20 cellular contexts compared by ENCODE assay signal in the genomic region with DNA sequence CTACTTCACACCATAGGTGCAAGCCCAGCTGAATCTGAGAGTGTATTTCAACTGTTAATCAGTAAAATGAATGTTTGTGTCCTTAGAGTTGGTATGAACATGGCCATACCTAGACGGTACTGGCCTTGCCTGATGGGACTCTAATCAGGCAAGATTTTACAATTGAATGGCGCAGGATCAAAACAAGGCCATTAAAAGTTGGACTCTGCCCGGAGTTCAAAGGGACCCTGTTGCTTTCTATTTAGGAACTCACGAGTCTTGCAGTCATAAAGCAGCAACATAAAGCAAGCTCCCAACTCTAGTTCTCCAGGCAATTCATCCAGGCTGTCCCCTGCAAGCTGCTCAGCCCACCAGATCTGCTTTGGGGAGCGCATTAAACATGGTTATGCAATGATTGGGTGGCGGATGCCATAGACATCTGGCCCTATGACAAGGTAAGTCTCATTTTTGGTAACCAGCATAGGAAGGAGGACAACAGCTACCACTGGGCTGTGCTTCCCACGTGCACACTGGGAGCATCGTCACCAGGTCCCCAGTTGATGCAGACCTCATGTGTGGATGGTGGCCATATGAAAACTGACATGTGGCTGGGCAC.
"Had no signal": no experiment of that assay in that cellular context is flagged by ENCODE, and none has a peak within 500 bp of the region (broad histone marks: within the 10 kb centered on the region; RNA-seq: fewer than 3 reads in every experiment).

No MANE protein-coding gene starts in this region.

- H3K9me3 Mint-ChIP-seq: activated CD4-positive, alpha-beta memory T cell treated with anti-CD3 and anti-CD28 coated beads for 36 hours; activated naive CD4-positive, alpha-beta T cell treated with anti-CD3 and anti-CD28 coated beads for 36 hours; activated naive CD8-positive, alpha-beta T cell treated with anti-CD3 and anti-CD28 coated beads, Interleukin-2, amount 10 ng/mL, durations not matched to agents 7 days and 5 days; immature natural killer cell; memory B cell; naive B cell; neural crest cell; stimulated activated naive CD8-positive, alpha-beta T cell treated with anti-CD3 and anti-CD28 coated beads, Interleukin-15, Interleukin-2, amounts not matched to agents 100 ng/mL and 50 ng/mL, for 24 hours had no signal

- H3K4me3 ChIP-seq: cardiac muscle cell, tibial artery had no signal

- H3K27me3 Mint-ChIP-seq: activated CD4-positive, alpha-beta memory T cell treated with anti-CD3 and anti-CD28 coated beads for 36 hours; activated naive CD8-positive, alpha-beta T cell treated with anti-CD3 and anti-CD28 coated beads, Interleukin-2, amount 10 ng/mL, durations not matched to agents 7 days and 5 days; memory B cell; naive B cell; progenitor cell of endocrine pancreas; stimulated activated naive CD8-positive, alpha-beta T cell treated with anti-CD3 and anti-CD28 coated beads, Interleukin-15, Interleukin-2, amounts not matched to agents 100 ng/mL and 50 ng/mL, for 24 hours had no signal

- H3K9me3 ChIP-seq: tibial artery had no signal

- FAIRE-seq: endometrium had no signal

- H3K4me1 Mint-ChIP-seq: activated naive CD8-positive, alpha-beta T cell treated with anti-CD3 and anti-CD28 coated beads, Interleukin-2, amount 10 ng/mL, durations not matched to agents 7 days and 5 days; immature natural killer cell had no signal

- H3K36me3 ChIP-seq: cardiac muscle cell, tibial artery had no signal

- H3K36me3 Mint-ChIP-seq: activated CD4-positive, alpha-beta memory T cell treated with anti-CD3 and anti-CD28 coated beads for 36 hours; activated naive CD8-positive, alpha-beta T cell treated with anti-CD3 and anti-CD28 coated beads, Interleukin-2, amount 10 ng/mL, durations not matched to agents 7 days and 5 days; immature natural killer cell; memory B cell; naive B cell had no signal

- H3K4me3 Mint-ChIP-seq: activated CD4-positive, alpha-beta memory T cell treated with anti-CD3 and anti-CD28 coated beads for 36 hours; activated naive CD4-positive, alpha-beta T cell treated with anti-CD3 and anti-CD28 coated beads for 36 hours; activated naive CD8-positive, alpha-beta T cell treated with anti-CD3 and anti-CD28 coated beads, Interleukin-2, amount 10 ng/mL, durations not matched to agents 7 days and 5 days; immature natural killer cell; memory B cell; naive B cell; neural crest cell; stimulated activated naive CD8-positive, alpha-beta T cell treated with anti-CD3 and anti-CD28 coated beads, Interleukin-15, Interleukin-2, amounts not matched to agents 100 ng/mL and 50 ng/mL, for 24 hours had no signal

- H3K27ac ChIP-seq: cardiac muscle cell, tibial artery had no signal

- H3K27ac Mint-ChIP-seq: activated CD4-positive, alpha-beta memory T cell treated with anti-CD3 and anti-CD28 coated beads for 36 hours; activated naive CD4-positive, alpha-beta T cell treated with anti-CD3 and anti-CD28 coated beads for 36 hours; activated naive CD8-positive, alpha-beta T cell treated with anti-CD3 and anti-CD28 coated beads, Interleukin-2, amount 10 ng/mL, durations not matched to agents 7 days and 5 days; immature natural killer cell; memory B cell; progenitor cell of endocrine pancreas; stimulated activated naive CD8-positive, alpha-beta T cell treated with anti-CD3 and anti-CD28 coated beads, Interleukin-15, Interleukin-2, amounts not matched to agents 100 ng/mL and 50 ng/mL, for 24 hours had no signal

- H3K27me3 ChIP-seq: cardiac muscle cell, tibial artery had no signal

- DNase-seq: activated CD4-positive, alpha-beta memory T cell treated with anti-CD3 and anti-CD28 coated beads for 36 hours; activated CD4-positive, alpha-beta T cell treated with anti-CD3 and anti-CD28 coated beads for 48 hours; activated effector memory CD4-positive, alpha-beta T cell treated with Interleukin-2 at 50 U/mL for 16 hours; activated naive CD4-positive, alpha-beta T cell treated with anti-CD3 and anti-CD28 coated beads for 36 hours; activated naive CD8-positive, alpha-beta T cell treated with anti-CD3 and anti-CD28 coated beads, Interleukin-2, amount 10 ng/mL, durations not matched to agents 7 days and 5 days; activated T-cell treated with anti-CD3 and anti-CD28 coated beads, Interleukin-2, amount 50 U/mL, for 48 hours; effector CD4-positive, alpha-beta T cell; foreskin fibroblast; immature natural killer cell; kidney glomerular epithelial cell; naive B cell; retina; stimulated activated CD4-positive, alpha-beta T cell treated with anti-CD3 and anti-CD28 coated beads, Interleukin-4, amount 100 ng/mL, for 24 hours; tibial artery had no signal
